19 cellular contexts compared by ENCODE assay signal in genomic region chr2:3121601-3122000, GRCh38.
"Had no signal": no experiment of that assay in that cellular context is flagged by ENCODE, and none has a peak within 500 bp of the region (broad histone marks: within the 10 kb centered on the region; RNA-seq: fewer than 3 reads in every experiment).

No MANE protein-coding gene starts in this region.

- DNase-seq: effector memory CD8-positive, alpha-beta T cell; head of caudate nucleus; kidney; left cardiac atrium; left ventricle myocardium superior; naive thymus-derived CD4-positive, alpha-beta T cell; psoas muscle; retina; stimulated activated CD4-positive, alpha-beta T cell treated with anti-CD3 and anti-CD28 coated beads, Interleukin-4, amount 100 ng/mL, for 1 hour; stimulated activated naive B cell treated with anti-CD40 and anti-IgM and Interleukin-4, amounts not matched to agents 10 μg/mL and 1 μg/mL and 100 μg/mL, for 72 hours; stomach; thyroid gland had no signal

- H3K79me2 ChIP-seq: hepatocyte had no signal

- H3K4me3 Mint-ChIP-seq: dendritic cell treated with granulocyte-macrophage colony-stimulating factor and Interleukin-4, amounts not matched to agents 40 ng/mL and 50 ng/mL, for 4 days; effector memory CD8-positive, alpha-beta T cell; naive thymus-derived CD4-positive, alpha-beta T cell; stimulated activated naive B cell treated with anti-CD40 and anti-IgM and Interleukin-4, amounts not matched to agents 10 μg/mL and 1 μg/mL and 100 μg/mL, for 72 hours; type B pancreatic cell had no signal

- H3K9me3 ChIP-seq: neutrophil, psoas muscle, right lobe of liver, stomach, thyroid gland had no signal

- H3K27ac Mint-ChIP-seq: dendritic cell treated with granulocyte-macrophage colony-stimulating factor and Interleukin-4, amounts not matched to agents 40 ng/mL and 50 ng/mL, for 4 days; effector memory CD8-positive, alpha-beta T cell; naive thymus-derived CD4-positive, alpha-beta T cell; stimulated activated naive B cell treated with anti-CD40 and anti-IgM and Interleukin-4, amounts not matched to agents 10 μg/mL and 1 μg/mL and 100 μg/mL, for 72 hours; type B pancreatic cell had no signal

- H3K36me3 ChIP-seq: esophagus muscularis mucosa, neutrophil, right lobe of liver, stomach, thyroid gland had no signal

- H3K27me3 ChIP-seq: esophagus muscularis mucosa, hepatocyte, right lobe of liver, stomach, thyroid gland had no signal

- H3K4me2 ChIP-seq: hepatocyte had no signal

- H3K4me1 ChIP-seq: esophagus muscularis mucosa, psoas muscle, right lobe of liver, stomach, thyroid gland had no signal

- H3K27me3 Mint-ChIP-seq: dendritic cell treated with granulocyte-macrophage colony-stimulating factor and Interleukin-4, amounts not matched to agents 40 ng/mL and 50 ng/mL, for 4 days; naive thymus-derived CD4-positive, alpha-beta T cell; type B pancreatic cell had no signal

- H3K27ac ChIP-seq: epithelial cell of prostate, esophagus muscularis mucosa, hepatocyte, neutrophil, psoas muscle, right lobe of liver, stomach, thyroid gland had no signal

- H3K4me1 Mint-ChIP-seq: naive thymus-derived CD4-positive, alpha-beta T cell had no signal

- H3K4me3 ChIP-seq: esophagus muscularis mucosa, hepatocyte, psoas muscle, right lobe of liver, stomach, thyroid gland had no signal

- H2AFZ ChIP-seq: hepatocyte had no signal

- H3K9me3 Mint-ChIP-seq: dendritic cell treated with granulocyte-macrophage colony-stimulating factor and Interleukin-4, amounts not matched to agents 40 ng/mL and 50 ng/mL, for 4 days; effector memory CD8-positive, alpha-beta T cell had no signal

- ATAC-seq: effector memory CD8-positive, alpha-beta T cell; left cardiac atrium; left ventricle myocardium superior; naive thymus-derived CD4-positive, alpha-beta T cell; psoas muscle; right lobe of liver; stimulated activated naive B cell treated with anti-CD40 and anti-IgM and Interleukin-4, amounts not matched to agents 10 μg/mL and 1 μg/mL and 100 μg/mL, for 72 hours had no signal
